18 cellular contexts compared by ENCODE assay signal in the genomic region with DNA sequence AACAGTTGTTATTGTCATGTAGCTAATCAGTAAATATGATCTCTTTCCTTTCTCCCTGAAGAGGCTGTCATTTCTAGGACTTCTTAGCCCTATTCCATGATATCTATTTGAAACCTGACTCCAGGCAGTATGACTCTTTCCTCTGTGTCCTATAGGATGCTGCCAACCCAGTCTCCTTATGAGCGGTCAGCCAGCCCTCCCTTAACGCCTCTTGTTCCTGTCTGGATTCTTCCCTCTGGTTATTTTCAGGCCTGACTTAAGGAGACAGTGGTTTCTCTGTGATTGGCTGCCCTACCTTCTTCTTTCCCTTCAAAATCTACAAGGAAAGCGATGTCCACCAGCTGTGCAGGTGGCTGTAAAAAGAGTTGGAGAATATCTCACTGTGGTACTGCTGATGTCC. TPM values are rescaled to one million over a fixed set of nuclear protein-coding genes. Genes with fewer than 3 reads are reported as not detected.
DNase-seq lines count a peak whose midpoint lies in the region; ATAC-seq and TF ChIP-seq lines count a peak whose summit lies in the region.
"Had no signal": no experiment of that assay in that cellular context is flagged by ENCODE, and none has a peak within 500 bp of the region (broad histone marks: within the 10 kb centered on the region; RNA-seq: fewer than 3 reads in every experiment).

No MANE protein-coding gene starts in this region.

- no peaks in the 10 kb centered on the region for H4K20me1 ChIP-seq in HCT116 (ENCODE audit: insufficient read depth)

- H3K4me2 ChIP-seq in HCT116 (ENCODE audit: low read length), result no peak overlapping the region
- H3K4me2 ChIP-seq: KMS-11 had no signal

- RAD21 ChIA-PET in HCT116 (lab: Charles Lee; ENCODE audit: low non-redundant PET in 1 of 2, low total read pairs in 2 of 2, uncharacterized antibody in 2 of 2, unreplicated experiment in 2 of 2), result no interaction called here

- H3K9me2 ChIP-seq in HCT116 (ENCODE audit: insufficient read depth), result no peaks in the 10 kb centered on the region

- POLR2A ChIA-PET in HCT116 (lab: Charles Lee), result no interaction called here

- no peaks in the 10 kb centered on the region for H3K9me3 ChIP-seq in HCT116 (ENCODE audit: control insufficient read depth in 1 of 2, insufficient read depth in 1 of 2, low read depth in 1 of 2, low read length in 2 of 2)

- no peaks in the 10 kb centered on the region for H3K27me3 ChIP-seq in HCT116 (ENCODE audit: insufficient read depth, low read length)

- TF ChIP-seq CTCF in HCT116 (IDR thresholded peaks at IDR 0.05 in 2 of 3, conservative IDR thresholded peaks at IDR 0.05 in 1 of 3; ENCODE audit: borderline replicate concordance in 1 of 3, insufficient read depth in 1 of 3, low read depth in 2 of 3, low read length in 2 of 3), result no peak

- no TSS peak for BruUV-seq in HCT116 (replicated peaks; lab: Mats Ljungman, UMichigan)

- peaks cover 9% of the 10 kb centered on the region for H3K4me1 Mint-ChIP-seq in activated naive CD8-positive, alpha-beta T cell treated with anti-CD3 and anti-CD28 coated beads for 36 hours

- H3K9ac ChIP-seq in HCT116 (ENCODE audit: low read length), result no peak overlapping the region
- H3K9ac ChIP-seq: KMS-11 had no signal

- H3K27ac ChIP-seq in HCT116 (ENCODE audit: low read depth, low read length), result no peak overlapping the region
- H3K27ac ChIP-seq: KMS-11 had no signal

- DNase-seq in AG08395 (ENCODE audit: low spot score), result peak; percentile 53
- DNase-seq in HCT116 (ENCODE audit: low read depth, low spot score), result no peak
- peak; percentile 13 for DNase-seq in T1000 (lab: John Stamatoyannopoulos, UW)
- DNase-seq in fibroblast of the conjunctiva (ENCODE audit: low read depth), result peak; percentile 28
- no peak for DNase-seq in activated naive CD8-positive, alpha-beta T cell treated with anti-CD3 and anti-CD28 coated beads for 36 hours
- DNase-seq in activated CD4-positive, alpha-beta T cell treated with anti-CD3 and anti-CD28 coated beads for 1 hour, result no peak
- no peak for DNase-seq in medulla oblongata (ENCODE audit: extremely low spot score)
- DNase-seq: activated CD4-positive, alpha-beta T cell treated with anti-CD3 and anti-CD28 coated beads for 4 hours; activated effector memory CD4-positive, alpha-beta T cell treated with anti-CD3 and anti-CD28 coated beads, Interleukin-2, amount 50 U/mL, for 16 hours; AML-193; cerebellar nuclear complex; GDM1; NCI-H2081 treated with DMSO at 0.1 percent for 48 hours; stimulated activated naive CD4-positive, alpha-beta T cell treated with Interleukin-2 at 50 U/mL for 16 hours; T-helper 1 cell had no signal

- no peak overlapping the region for H3K27ac Mint-ChIP-seq in activated naive CD8-positive, alpha-beta T cell treated with anti-CD3 and anti-CD28 coated beads for 36 hours

- H3K4me1 ChIP-seq in HCT116 (ENCODE audit: control insufficient read depth in 1 of 2, insufficient read depth in 2 of 2, low read length in 2 of 2), result no peaks in the 10 kb centered on the region

- no peaks in the 10 kb centered on the region for H3K36me3 ChIP-seq in HCT116 (ENCODE audit: control insufficient read depth in 1 of 2, insufficient read depth in 2 of 2, low read length in 2 of 2)

- ATAC-seq in HCT116 (peak; percentile 63), HG02678 (IDR thresholded peaks at IDR 0.05; ENCODE audit: unreplicated experiment) (no peak)
- ATAC-seq: esophagus mucosa had no signal

- intact Hi-C loops in HCT116 (cut with micrococcal nuclease), result no loop called here

- H3K4me3 Mint-ChIP-seq in activated naive CD8-positive, alpha-beta T cell treated with anti-CD3 and anti-CD28 coated beads for 36 hours, result no peak overlapping the region

- no peak overlapping the region for H3K4me3 ChIP-seq in HCT116 (replicated peaks in 1 of 2; ENCODE audit: low read depth in 1 of 2, low read length in 2 of 2)

- no peaks in the 10 kb centered on the region for H3K9me3 Mint-ChIP-seq in activated naive CD8-positive, alpha-beta T cell treated with anti-CD3 and anti-CD28 coated beads for 36 hours

- H2AFZ ChIP-seq in HCT116 (ENCODE audit: low read depth, low read length, poor library complexity, severe bottlenecking), result no peak overlapping the region

- H3K27me3 Mint-ChIP-seq in activated naive CD8-positive, alpha-beta T cell treated with anti-CD3 and anti-CD28 coated beads for 36 hours, result no peaks in the 10 kb centered on the region

- CTCF ChIA-PET in HCT116 (lab: Charles Lee), result no interaction called here

- TF ChIP-seq POLR2A in HCT116 (IDR thresholded peaks at IDR 0.05; ENCODE audit: borderline replicate concordance, extremely low read depth, insufficient read depth, insufficient read length), result no peak

- H3K36me3 Mint-ChIP-seq in activated naive CD8-positive, alpha-beta T cell treated with anti-CD3 and anti-CD28 coated beads for 36 hours, result no peaks in the 10 kb centered on the region

- no peak for TF ChIP-seq RAD21 in HCT116 (IDR thresholded peaks at IDR 0.05; ENCODE audit: low read depth)

- no peaks in the 10 kb centered on the region for H3K79me2 ChIP-seq in HCT116 (ENCODE audit: insufficient read depth, low read length)

TF ChIP-seq in HCT116, 20 proteins besides CTCF, POLR2A, EP300 and RAD21:
- no peak for TF ChIP-seq ZNF274 (IDR thresholded peaks at IDR 0.05; ENCODE audit: low read depth, low read length)
- TF ChIP-seq MAX (IDR thresholded peaks at IDR 0.05), result no peak
- TF ChIP-seq, protein P1, sequence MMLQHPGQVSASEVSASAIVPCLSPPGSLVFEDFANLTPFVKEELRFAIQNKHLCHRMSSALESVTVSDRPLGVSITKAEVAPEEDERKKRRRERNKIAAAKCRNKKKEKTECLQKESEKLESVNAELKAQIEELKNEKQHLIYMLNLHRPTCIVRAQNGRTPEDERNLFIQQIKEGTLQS (IDR thresholded peaks at IDR 0.05), result no peak
- no peak for TF ChIP-seq CBX3 (IDR thresholded peaks at IDR 0.05; ENCODE audit: low read depth)
- TF ChIP-seq SIN3A (IDR thresholded peaks at IDR 0.05; ENCODE audit: low read depth), result no peak
- TF ChIP-seq, protein P2, sequence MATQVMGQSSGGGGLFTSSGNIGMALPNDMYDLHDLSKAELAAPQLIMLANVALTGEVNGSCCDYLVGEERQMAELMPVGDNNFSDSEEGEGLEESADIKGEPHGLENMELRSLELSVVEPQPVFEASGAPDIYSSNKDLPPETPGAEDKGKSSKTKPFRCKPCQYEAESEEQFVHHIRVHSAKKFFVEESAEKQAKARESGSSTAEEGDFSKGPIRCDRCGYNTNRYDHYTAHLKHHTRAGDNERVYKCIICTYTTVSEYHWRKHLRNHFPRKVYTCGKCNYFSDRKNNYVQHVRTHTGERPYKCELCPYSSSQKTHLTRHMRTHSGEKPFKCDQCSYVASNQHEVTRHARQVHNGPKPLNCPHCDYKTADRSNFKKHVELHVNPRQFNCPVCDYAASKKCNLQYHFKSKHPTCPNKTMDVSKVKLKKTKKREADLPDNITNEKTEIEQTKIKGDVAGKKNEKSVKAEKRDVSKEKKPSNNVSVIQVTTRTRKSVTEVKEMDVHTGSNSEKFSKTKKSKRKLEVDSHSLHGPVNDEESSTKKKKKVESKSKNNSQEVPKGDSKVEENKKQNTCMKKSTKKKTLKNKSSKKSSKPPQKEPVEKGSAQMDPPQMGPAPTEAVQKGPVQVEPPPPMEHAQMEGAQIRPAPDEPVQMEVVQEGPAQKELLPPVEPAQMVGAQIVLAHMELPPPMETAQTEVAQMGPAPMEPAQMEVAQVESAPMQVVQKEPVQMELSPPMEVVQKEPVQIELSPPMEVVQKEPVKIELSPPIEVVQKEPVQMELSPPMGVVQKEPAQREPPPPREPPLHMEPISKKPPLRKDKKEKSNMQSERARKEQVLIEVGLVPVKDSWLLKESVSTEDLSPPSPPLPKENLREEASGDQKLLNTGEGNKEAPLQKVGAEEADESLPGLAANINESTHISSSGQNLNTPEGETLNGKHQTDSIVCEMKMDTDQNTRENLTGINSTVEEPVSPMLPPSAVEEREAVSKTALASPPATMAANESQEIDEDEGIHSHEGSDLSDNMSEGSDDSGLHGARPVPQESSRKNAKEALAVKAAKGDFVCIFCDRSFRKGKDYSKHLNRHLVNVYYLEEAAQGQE (IDR thresholded peaks at IDR 0.05; ENCODE audit: low read depth), result no peak
- no peak for TF ChIP-seq TCF7L2 (IDR thresholded peaks at IDR 0.05; ENCODE audit: borderline replicate concordance, extremely low read depth, insufficient read depth, insufficient read length)
- no peak for TF ChIP-seq YY1 (IDR thresholded peaks at IDR 0.05; ENCODE audit: extremely low read depth, insufficient replicate concordance, low read depth, low read length)
- TF ChIP-seq EZH2 (IDR thresholded peaks at IDR 0.05), result no peak
- no peak for TF ChIP-seq ZBTB33 (IDR thresholded peaks at IDR 0.05; ENCODE audit: extremely low read depth, insufficient replicate concordance, low read length)
- TF ChIP-seq SP1 (IDR thresholded peaks at IDR 0.05; ENCODE audit: low read depth), result no peak
- TF ChIP-seq POLR2AphosphoS5 (IDR thresholded peaks at IDR 0.05; ENCODE audit: low read depth, low read length), result no peak
- no peak for TF ChIP-seq ZFX (IDR thresholded peaks at IDR 0.05)
- TF ChIP-seq FOSL1 (IDR thresholded peaks at IDR 0.05; ENCODE audit: low read depth), result no peak
- no peak for TF ChIP-seq EZH2phosphoT487 (IDR thresholded peaks at IDR 0.05; ENCODE audit: borderline replicate concordance)
- no peak for TF ChIP-seq JUND (IDR thresholded peaks at IDR 0.05)
- TF ChIP-seq EGR1 (IDR thresholded peaks at IDR 0.05; ENCODE audit: low read depth), result no peak

RNA-seq across cellular contexts. Expression of gene C5orf63, which starts 19.4 kb away (rescaled TPM):
- 4.4 TPM for total RNA-seq in HCT116 (2021; ENCODE audit: unreplicated experiment)
- polyA plus RNA-seq in HCT116 (2012), result 2.0 and 3.6 TPM in 2 replicates
- 10 to 100 TPM in 1 of 2 experiments, 1 to 10 TPM in 1; 8.2 to 10.9 TPM for total RNA-seq in activated naive CD8-positive, alpha-beta T cell treated with anti-CD3 and anti-CD28 coated beads for 36 hours

Comparison
In these comparisons a context has a peak if more than half of its experiments do, and no peak if none do; other contexts are left out.
1. DNase-seq: peak in AG08395 (single experiment), T1000 (single experiment) and fibroblast of the conjunctiva (single experiment); none in HCT116 (single experiment), activated naive CD8-positive, alpha-beta T cell treated with anti-CD3 and anti-CD28 coated beads for 36 hours (single experiment), activated CD4-positive, alpha-beta T cell treated with anti-CD3 and anti-CD28 coated beads for 1 hour (single experiment) and medulla oblongata (single experiment).